8 cellular contexts compared by ENCODE assay signal in the genomic region with DNA sequence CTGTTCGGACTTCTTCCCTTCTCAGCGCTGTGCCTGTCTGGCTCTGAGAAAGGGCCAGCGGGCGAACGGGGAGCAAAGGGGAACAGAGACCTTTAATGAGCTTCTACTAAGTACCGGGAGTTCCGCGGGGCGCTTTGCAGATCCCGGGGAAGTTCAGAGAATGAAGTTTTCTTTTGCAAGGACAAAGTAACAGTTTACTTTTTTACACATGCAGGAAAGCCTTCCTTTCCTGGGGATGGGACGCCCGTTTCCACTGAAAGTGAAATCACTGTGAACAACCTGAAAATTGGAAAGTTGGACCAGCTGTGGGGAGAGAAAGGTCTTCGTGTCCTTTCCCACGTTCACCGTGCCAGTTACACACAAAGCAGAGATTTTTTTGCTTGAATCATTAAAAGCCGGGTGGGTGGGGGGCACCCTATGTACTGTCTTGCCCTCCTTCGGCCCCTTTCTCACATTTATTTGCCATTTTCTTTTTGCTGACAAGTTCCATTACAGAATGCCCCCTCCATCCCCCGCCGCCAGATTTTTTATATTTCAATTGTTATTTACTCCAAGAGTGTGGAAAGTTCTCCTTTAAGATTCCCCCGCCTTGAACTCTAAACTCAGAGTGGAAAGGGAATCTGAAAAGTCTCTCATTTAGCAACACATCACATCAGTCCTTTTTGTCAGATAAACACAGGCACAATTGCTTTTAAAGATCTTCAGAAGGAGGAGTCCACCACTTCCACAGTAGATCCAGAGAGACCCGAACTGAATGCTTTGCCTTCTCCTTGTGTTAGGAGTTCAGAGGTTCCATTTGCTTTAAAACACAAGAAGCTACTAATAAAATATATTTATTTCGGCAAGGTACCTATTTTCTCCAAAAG. TPM values are rescaled to one million over a fixed set of nuclear protein-coding genes. Genes with fewer than 3 reads are reported as not detected.
DNase-seq lines count a peak whose midpoint lies in the region; ATAC-seq and TF ChIP-seq lines count a peak whose summit lies in the region.

No MANE protein-coding gene starts in this region.

- H3K27me3 ChIP-seq in ovary = no peaks in the 10 kb centered on the region

- H3K4me3 Mint-ChIP-seq in T-helper 17 cell = peak overlapping the region; percentile 86

- no peak overlapping the region for H3K27ac Mint-ChIP-seq in T-helper 17 cell

- no peak for TF ChIP-seq POLR2A in ovary (IDR thresholded peaks at IDR 0.05)

- 1 to 2% (median 1%) methylated on average over 22 of the region's 22 CpGs for WGBS in ovary, 3 donors

- no peak for TF ChIP-seq CTCF in fibroblast of mammary gland (conservative IDR thresholded peaks at IDR 0.05; ENCODE audit: control insufficient read depth, insufficient read depth, low read depth, low read length)
- TF ChIP-seq CTCF in ovary (IDR thresholded peaks at IDR 0.05) = no peak

- DNase-seq in CD1c-positive myeloid dendritic cell (ENCODE audit: extremely low spot score) = peak; percentile 60
- no peak for DNase-seq in T-helper 17 cell
- DNase-seq in fibroblast of mammary gland (ENCODE audit: low read depth) = peak; percentile 55
- DNase-seq in ovary = no peak
- no peak for DNase-seq in NCI-H345 treated with DMSO at 0.1 percent for 48 hours (lab: John Stamatoyannopoulos, UW; ENCODE audit: unreplicated experiment)
- DNase-seq in NCI-H2107 treated with DMSO at 0.1 percent for 48 hours (lab: John Stamatoyannopoulos, UW; ENCODE audit: unreplicated experiment) = no peak

- TF ChIP-seq EP300 in ovary (IDR thresholded peaks at IDR 0.05) = no peak

- intact Hi-C loops in ovary (cut with DNase I) = loop anchor here in 1 of 4 donors (10.0 kb wide), 1 partner anchor 1228 kb away; no protein-coding TSS in a partner anchor

- peaks cover 72% of the 10 kb centered on the region for H3K27me3 Mint-ChIP-seq in T-helper 17 cell

- H3K27ac ChIP-seq in ovary = peak overlapping the region; percentile 77 to 92

- H3K36me3 ChIP-seq in ovary = no peaks in the 10 kb centered on the region

- H3K36me3 Mint-ChIP-seq in T-helper 17 cell (ENCODE audit: low read depth) = no peaks in the 10 kb centered on the region

- H3K4me3 ChIP-seq in fibroblast of mammary gland (ENCODE audit: control insufficient read depth, low read depth, low read length) (peak overlapping the region; percentile 59), ovary (peak overlapping the region; percentile 78)

- H3K4me1 ChIP-seq in ovary (ENCODE audit: insufficient read depth) = no peaks in the 10 kb centered on the region

- ATAC-seq in GM21786 (IDR thresholded peaks at IDR 0.05; ENCODE audit: unreplicated experiment) (peak; percentile 26), T-helper 17 cell (no peak), HG03565 (IDR thresholded peaks at IDR 0.05; ENCODE audit: unreplicated experiment) (no peak)

- peaks cover 11% of the 10 kb centered on the region for H3K4me1 Mint-ChIP-seq in T-helper 17 cell

- H3K9me3 ChIP-seq in T-helper 17 cell (ENCODE audit: control insufficient read depth, low read length, poor library complexity, severe bottlenecking) (no peaks in the 10 kb centered on the region), ovary (no peaks in the 10 kb centered on the region)

RNA-seq across cellular contexts. Expression of a gene that starts 1.1 kb away (rescaled TPM):
- total RNA-seq in T-helper 17 cell = under 1 TPM; 0.26 to 0.75 TPM
- 100 to 1,000 TPM in 6 of 7 donors, 10 to 100 TPM in 1; 96.3 to 438 (median 208) TPM for total RNA-seq in ovary
- 100 to 1,000 TPM; 550 to 979 TPM for polyA plus RNA-seq in ovary

Comparison
In these comparisons a context has a peak if more than half of its experiments do, and no peak if none do; other contexts are left out.
1. DNase-seq: peak in CD1c-positive myeloid dendritic cell (single experiment) and fibroblast of mammary gland (single experiment); none in T-helper 17 cell (0 of 3), ovary (0 of 5), NCI-H345 treated with DMSO at 0.1 percent for 48 hours (single experiment) and NCI-H2107 treated with DMSO at 0.1 percent for 48 hours (single experiment).
2. RNA of a gene that starts 1.1 kb away (total RNA-seq): 96.3 to 438 TPM in ovary; 0.26 to 0.75 TPM in T-helper 17 cell; every median in the first group is over 10 times any median in the second.